ENCODE assay signal across 8 cellular contexts in the genomic region with DNA sequence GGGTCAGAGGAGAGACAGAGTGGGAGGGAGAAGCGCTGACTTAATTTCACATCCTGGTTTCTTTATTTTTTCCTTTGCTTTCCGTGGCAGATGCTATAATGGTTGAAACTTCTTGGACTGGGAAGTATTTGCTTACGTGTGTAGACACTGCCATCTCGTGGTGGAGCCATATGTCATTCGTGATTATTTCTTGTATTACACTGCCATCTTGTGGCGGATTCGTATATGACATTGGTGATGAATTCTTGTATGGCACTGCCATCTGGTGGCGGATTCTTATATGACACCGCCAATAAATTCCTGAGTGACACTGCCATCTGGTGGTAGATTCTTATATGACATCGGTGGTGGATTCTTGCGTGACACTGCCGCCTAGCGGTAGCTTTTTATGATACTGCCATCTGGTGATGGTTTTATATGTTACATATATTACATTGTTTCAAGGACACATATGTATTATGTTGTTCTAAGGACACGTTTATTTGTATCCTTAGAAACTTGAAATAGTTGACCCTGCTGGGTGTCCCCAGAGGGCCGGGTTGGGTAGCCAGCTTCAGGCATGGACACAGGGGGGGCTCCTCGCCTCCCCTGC. TPM values are rescaled to one million over a fixed set of nuclear protein-coding genes. Genes with fewer than 3 reads are reported as not detected.
DNase-seq lines count a peak whose midpoint lies in the region; ATAC-seq, FAIRE-seq and TF ChIP-seq lines count a peak whose summit lies in the region.

No MANE protein-coding gene starts in this region.

- H3K9me3 ChIP-seq in kidney (ENCODE audit: control insufficient read depth in 1 of 2, low read length in 2 of 2): no peaks in the 10 kb centered on the region

- in situ Hi-C loops in GM13977 (cut with MboI; ENCODE audit: low pct_unique_long_range_greater_than_20kb, low sequenced_read_pairs, unreplicated experiment): loop anchor here (10.0 kb wide), 2 partner anchors 125 to 245 kb away; no protein-coding TSS in a partner anchor

- no peak overlapping the region for H3K4me3 ChIP-seq in kidney (ENCODE audit: low read length in 2 of 2)

- FAIRE-seq in kidney (lab: Jason Lieb, UNC): peak; percentile 100

- TF ChIP-seq CTCF in GM13977 (IDR thresholded peaks at IDR 0.05; ENCODE audit: extremely low read depth, insufficient read depth, missing control alignments) (peak; percentile 95), kidney (IDR thresholded peaks at IDR 0.05; ENCODE audit: borderline replicate concordance, extremely low read depth, insufficient read depth) (peak; percentile 100)

- peak; percentile 74 for DNase-seq in GM13977 (ENCODE audit: low spot score)
- DNase-seq in NCI-H2196 (lab: John Stamatoyannopoulos, UW; ENCODE audit: unreplicated experiment): peak; percentile 50
- DNase-seq in activated CD4-positive, CD25-positive, alpha-beta regulatory T cell treated with anti-CD3 and anti-CD28 coated beads, Interleukin-2, amount 50 U/mL, for 16 hours (ENCODE audit: low read depth, low spot score): peak; percentile 66
- peak in 53 of 61 donors; percentile 2 to 93 (median 57) for DNase-seq in caudate nucleus (lab: John Stamatoyannopoulos, UW)
- DNase-seq in kidney: no peak
- DNase-seq in stimulated activated CD4-positive, alpha-beta T cell treated with anti-CD3 and anti-CD28 coated beads, Interleukin-2, amount 100 ng/mL, for 4 hours (ENCODE audit: low read depth): peak; percentile 54
- DNase-seq in 8988T: no peak

- H3K27ac ChIP-seq in caudate nucleus (ENCODE audit: low read depth, low read length): no peak overlapping the region
- no peak overlapping the region for H3K27ac ChIP-seq in kidney (ENCODE audit: low read depth in 2 of 2, low read length in 2 of 2)

- H3K36me3 ChIP-seq in kidney (ENCODE audit: control insufficient read depth in 1 of 2, insufficient read depth in 2 of 2, low read length in 2 of 2): no peaks in the 10 kb centered on the region

- no peak overlapping the region for H3K9ac ChIP-seq in kidney (ENCODE audit: low read length in 2 of 2)

- ATAC-seq in HG03039 (IDR thresholded peaks at IDR 0.05; ENCODE audit: unreplicated experiment): peak; percentile 47

- intact Hi-C loops in kidney (cut with DNase I): loop anchor here (5.0 kb wide), 1 partner anchor 122 kb away; no protein-coding TSS in a partner anchor

- peaks cover 0 to 2% of the 10 kb centered on the region in 2 donors for H3K4me1 ChIP-seq in kidney (ENCODE audit: control insufficient read depth in 1 of 2, insufficient read depth in 1 of 2, low read depth in 1 of 2, low read length in 2 of 2)

RNA-seq across cellular contexts. Expression of gene CLCN4, which starts 37.3 kb away (rescaled TPM):
- 7.3 TPM for total RNA-seq in kidney
- polyA plus RNA-seq in kidney (ENCODE audit: insufficient read depth, low read depth, low replicate concordance): 2.4 TPM

Comparison
In these comparisons a context has a peak if more than half of its experiments do, and no peak if none do; other contexts are left out.
1. DNase-seq: peak in GM13977 (single experiment), NCI-H2196 (single experiment), activated CD4-positive, CD25-positive, alpha-beta regulatory T cell treated with anti-CD3 and anti-CD28 coated beads, Interleukin-2, amount 50 U/mL, for 16 hours (single experiment), caudate nucleus (53 of 61) and stimulated activated CD4-positive, alpha-beta T cell treated with anti-CD3 and anti-CD28 coated beads, Interleukin-2, amount 100 ng/mL, for 4 hours (single experiment); none in kidney (single experiment) and 8988T (single experiment).